23 cellular contexts compared by ENCODE assay signal in genomic region chr7:15967551-15967950, GRCh38.
DNase-seq lines count a peak whose midpoint lies in the region; ATAC-seq and TF ChIP-seq lines count a peak whose summit lies in the region.
"Had no signal": no experiment of that assay in that cellular context is flagged by ENCODE, and none has a peak within 500 bp of the region (broad histone marks: within the 10 kb centered on the region; RNA-seq: fewer than 3 reads in every experiment).

No MANE protein-coding gene starts in this region.

- BruUV-seq in OCI-LY7 (replicated peaks; lab: Mats Ljungman, UMichigan), result no TSS peak

- H3K27ac ChIP-seq in right cardiac atrium (ENCODE audit: low read length), result no peak overlapping the region
- no peak overlapping the region for H3K27ac ChIP-seq in OCI-LY7 (ENCODE audit: low read depth, low read length, poor library complexity, severe bottlenecking)
- H3K27ac ChIP-seq: A549; BLaER1 treated with 17β-estradiol and CSF1 and Interleukin-3, amounts not matched to agents 10 nM and 100 nM; GM23248 had no signal

- H3K27me3 ChIP-seq in right cardiac atrium (ENCODE audit: control insufficient read depth, insufficient read depth), result no peaks in the 10 kb centered on the region
- H3K27me3 ChIP-seq: BE2C; BLaER1 treated with 17β-estradiol and CSF1 and Interleukin-3, amounts not matched to agents 10 nM and 100 nM had no signal

- ATAC-seq in Right ventricle myocardium superior (ENCODE audit: poor library complexity) (peak; percentile 15), right cardiac atrium (no peak), GM19463 (IDR thresholded peaks at IDR 0.05; ENCODE audit: unreplicated experiment) (no peak), HG02588 (IDR thresholded peaks at IDR 0.05; ENCODE audit: unreplicated experiment) (no peak)
- ATAC-seq: A549, HCT116 had no signal

- H3K4me2 ChIP-seq in OCI-LY7 (ENCODE audit: low read length), result no peak overlapping the region
- H3K4me2 ChIP-seq: A549 had no signal

- no peaks in the 10 kb centered on the region for H3K79me2 ChIP-seq in OCI-LY7 (ENCODE audit: insufficient read depth, low read depth, low read length)

- no peaks in the 10 kb centered on the region for H3K36me3 ChIP-seq in OCI-LY7 (ENCODE audit: insufficient read depth, low read length)
- H3K36me3 ChIP-seq: BE2C; BLaER1 treated with 17β-estradiol and CSF1 and Interleukin-3, amounts not matched to agents 10 nM and 100 nM had no signal

- POLR2A ChIA-PET in OCI-LY7 (lab: Charles Lee), result no interaction called here

- H3K9me3 ChIP-seq in right cardiac atrium (ENCODE audit: control insufficient read depth, low read length) (no peaks in the 10 kb centered on the region), OCI-LY7 (ENCODE audit: low read length) (no peaks in the 10 kb centered on the region)
- H3K9me3 ChIP-seq: A549; BE2C; BLaER1 treated with 17β-estradiol and CSF1 and Interleukin-3, amounts not matched to agents 10 nM and 100 nM had no signal

- H3K4me1 ChIP-seq in right cardiac atrium (ENCODE audit: control insufficient read depth, insufficient read depth, low read length) (no peaks in the 10 kb centered on the region), OCI-LY7 (ENCODE audit: insufficient read depth, low read length, poor library complexity, severe bottlenecking) (no peaks in the 10 kb centered on the region)
- H3K4me1 ChIP-seq: A549, BE2C had no signal

- no peaks in the 10 kb centered on the region for H4K20me1 ChIP-seq in OCI-LY7 (ENCODE audit: insufficient read depth, low read length)
- H4K20me1 ChIP-seq: BLaER1 treated with 17β-estradiol and CSF1 and Interleukin-3, amounts not matched to agents 10 nM and 100 nM had no signal

- WGBS in right cardiac atrium, result 74% methylated on average over 3 of the region's 3 CpGs

- no peak overlapping the region for H3K4me3 ChIP-seq in right cardiac atrium (ENCODE audit: low read length)
- no peak overlapping the region for H3K4me3 ChIP-seq in OCI-LY7 (ENCODE audit: low read depth, low read length, poor library complexity, severe bottlenecking)
- H3K4me3 ChIP-seq: A549; BLaER1 treated with 17β-estradiol and CSF1 and Interleukin-3, amounts not matched to agents 10 nM and 100 nM; GM23248 had no signal

- TF ChIP-seq CTCF in OCI-LY7 (conservative IDR thresholded peaks at IDR 0.05; ENCODE audit: low read length), result no peak

- intact Hi-C loops in Right ventricle myocardium superior (cut with DNase I), result no loop called here
- intact Hi-C loops in right cardiac atrium (cut with DNase I), result no loop called here
- intact Hi-C loops in OCI-LY7 (cut with micrococcal nuclease; ENCODE audit: unreplicated experiment), result no loop called here

- CTCF ChIA-PET in OCI-LY7 (lab: Charles Lee; ENCODE audit: unreplicated experiment), result no interaction called here

- H3K9me2 ChIP-seq in OCI-LY7 (ENCODE audit: insufficient read depth, low read length), result no peaks in the 10 kb centered on the region

- DNase-seq in Right ventricle myocardium superior, result no peak
- no peak for DNase-seq in right cardiac atrium
- peak; percentile 32 for DNase-seq in RPMI7951 (ENCODE audit: low read depth)
- DNase-seq in foreskin melanocyte, result peak; percentile 72
- DNase-seq in OCI-LY7 (ENCODE audit: low spot score), result no peak
- DNase-seq: 8988T; ACHN; AML-193; BE2C; Calu3; CD4-positive, alpha-beta T cell; CD8-positive, alpha-beta memory T cell; COR-L47; DMS53; DMS79 treated with DMSO at 0.1 percent for 48 hours; GF-D8; GM23248; H9 had no signal

- no peak overlapping the region for H2AFZ ChIP-seq in OCI-LY7 (ENCODE audit: low read length)
- H2AFZ ChIP-seq: GM23248 had no signal

Comparison
In these comparisons a context has a peak if more than half of its experiments do, and no peak if none do; other contexts are left out.
1. DNase-seq: peak in RPMI7951 (single experiment) and foreskin melanocyte (single experiment); none in Right ventricle myocardium superior (single experiment), right cardiac atrium (0 of 3) and OCI-LY7 (single experiment).